In genomic region chr2:5555636-5556035, GRCh38 we compare ENCODE assay signal across 9 cellular contexts.
"Had no signal": no experiment of that assay in that cellular context is flagged by ENCODE, and none has a peak within 500 bp of the region (broad histone marks: within the 10 kb centered on the region; RNA-seq: fewer than 3 reads in every experiment).

No MANE protein-coding gene starts in this region.

- ATAC-seq: K562 had no signal

- H3K27ac ChIP-seq: GM23248 had no signal

- H3K4me3 Mint-ChIP-seq: H9 had no signal

- FAIRE-seq: H54, HTR-8/SVneo, K562 had no signal

- H3K4me3 ChIP-seq: GM23248, K562 had no signal

- H3K27ac Mint-ChIP-seq: H9 had no signal

- DNase-seq: GM23248, GOT3, H9, HCEC 1CT, IMR-90, KG1 had no signal

- H2AFZ ChIP-seq: GM23248 had no signal

- H3K9ac ChIP-seq: GM23248 had no signal
